In the genomic region with DNA sequence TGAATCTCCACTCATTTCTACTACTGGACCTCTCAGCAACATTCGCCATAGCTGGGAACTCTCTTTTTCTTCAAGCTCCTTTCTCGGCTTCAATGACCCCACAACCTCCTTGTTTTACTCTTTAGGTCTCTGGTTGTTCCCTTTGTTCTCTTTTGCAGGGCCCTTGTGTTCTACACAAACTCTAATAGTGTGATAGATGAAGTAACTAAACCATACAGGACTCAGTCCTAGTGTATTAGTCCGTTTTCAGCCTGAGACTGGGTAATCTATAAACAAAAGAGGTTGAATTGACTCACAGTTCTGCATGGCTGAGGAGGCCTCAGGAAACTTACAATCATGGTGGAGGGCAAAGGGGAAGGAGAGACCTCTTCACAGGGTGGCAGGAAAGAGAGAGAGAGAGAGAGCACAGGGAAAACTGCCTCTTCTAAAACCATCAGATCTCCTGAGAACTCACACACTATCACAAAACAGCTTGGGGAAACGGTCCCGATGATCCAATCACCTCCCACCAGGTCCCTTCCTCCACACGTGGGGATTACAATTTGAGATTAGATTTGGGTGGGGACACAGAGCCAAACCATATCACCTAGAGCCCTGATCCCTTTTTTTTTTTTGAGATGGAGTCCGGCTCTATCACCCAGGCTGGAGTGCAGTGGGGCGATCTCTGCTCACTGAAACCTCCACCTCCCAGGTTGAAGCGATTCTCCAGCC, we compare ENCODE assay signal across 1 cellular context.
TF ChIP-seq lines count a peak whose summit lies in the region.

No MANE protein-coding gene starts in this region.

TF ChIP-seq in K562, 482 proteins besides CTCF, POLR2A, EP300 and RAD21:
- TF ChIP-seq MIER1 (IDR thresholded peaks at IDR 0.05; ENCODE audit: low read depth) (no peak), TCF3 (CRISPR knock-in tag; IDR thresholded peaks at IDR 0.05) (peak; percentile 48), CC2D1A (IDR thresholded peaks at IDR 0.05) (peak; percentile 73; the same call in 1 of the 2 replicates), ZNF174 (CRISPR knock-in tag; IDR thresholded peaks at IDR 0.05) (no peak), HDGF (IDR thresholded peaks at IDR 0.05) (no peak), NCOA6 (IDR thresholded peaks at IDR 0.05) (no peak), ILK (tag; IDR thresholded peaks at IDR 0.05; ENCODE audit: borderline replicate concordance, low read depth) (no peak), DNMT1 (IDR thresholded peaks at IDR 0.05) (no peak), CREB1 (IDR thresholded peaks at IDR 0.05) (no peak), CREB1 (CRISPR knock-in tag; IDR thresholded peaks at IDR 0.05) (no peak), ZBTB11 (CRISPR knock-in tag; IDR thresholded peaks at IDR 0.05) (no peak), ARID1B (IDR thresholded peaks at IDR 0.05) (peak; percentile 57), TAL1 (IDR thresholded peaks at IDR 0.05) (peak; percentile 77), ATF3 (IDR thresholded peaks at IDR 0.05) (no peak), ATF3 (CRISPR knock-in tag; conservative IDR thresholded peaks at IDR 0.05) (no peak), TAF9B (IDR thresholded peaks at IDR 0.05; ENCODE audit: partially characterized antibody) (no peak), KLF16 (IDR thresholded peaks at IDR 0.05) (no peak), PREB (CRISPR knock-in tag; IDR thresholded peaks at IDR 0.05) (no peak), ZKSCAN1 (IDR thresholded peaks at IDR 0.05; ENCODE audit: low read depth, low read length) (no peak), KLF6 (CRISPR knock-in tag; IDR thresholded peaks at IDR 0.05; ENCODE audit: borderline replicate concordance) (no peak), ZNF347 (CRISPR knock-in tag; IDR thresholded peaks at IDR 0.05; ENCODE audit: low read depth) (no peak), POLR2H (tag; IDR thresholded peaks at IDR 0.05; ENCODE audit: low read depth) (no peak), ZNF445 (CRISPR knock-in tag; IDR thresholded peaks at IDR 0.05; ENCODE audit: low read depth) (no peak), RBM15 (IDR thresholded peaks at IDR 0.05; ENCODE audit: insufficient read depth, low read length) (no peak), ARHGAP35 (IDR thresholded peaks at IDR 0.05; ENCODE audit: partially characterized antibody) (no peak), CSDE1 (IDR thresholded peaks at IDR 0.05) (no peak), PML (IDR thresholded peaks at IDR 0.05; ENCODE audit: low read length) (no peak), CBFA2T2 (conservative IDR thresholded peaks at IDR 0.05) (peak; percentile 64), LEF1 (IDR thresholded peaks at IDR 0.05) (no peak), TRIM24 (IDR thresholded peaks at IDR 0.05) (0 out of 4 replicates have a peak, but pooled peaks of 1 of the 2 experiments have one; percentile 68), HDAC3 (IDR thresholded peaks at IDR 0.05; ENCODE audit: borderline replicate concordance, partially characterized antibody) (no peak), CBFA2T3 (IDR thresholded peaks at IDR 0.05) (peak; percentile 76), DMBX1 (CRISPR knock-in tag; IDR thresholded peaks at IDR 0.05; ENCODE audit: borderline replicate concordance) (no peak), ZNF354B (CRISPR knock-in tag; IDR thresholded peaks at IDR 0.05) (no peak), ZBTB12 (CRISPR knock-in tag; IDR thresholded peaks at IDR 0.05) (no peak), BDP1 (IDR thresholded peaks at IDR 0.05; ENCODE audit: insufficient read depth, insufficient read length) (no peak), CBX1 (IDR thresholded peaks at IDR 0.05; ENCODE audit: low read depth) (no peak), ZBTB17 (CRISPR knock-in tag; IDR thresholded peaks at IDR 0.05) (no peak), FOXM1 (IDR thresholded peaks at IDR 0.05; ENCODE audit: low read depth) (peak; percentile 16; the same call in 1 of the 2 replicates), FOXM1 (CRISPR knock-in tag; IDR thresholded peaks at IDR 0.05; ENCODE audit: low read depth) (no peak), ZBTB9 (CRISPR knock-in tag; IDR thresholded peaks at IDR 0.05) (no peak), NCOA2 (IDR thresholded peaks at IDR 0.05; ENCODE audit: partially characterized antibody in 2 of 2) (no peak), MAX (CRISPR knock-in tag; IDR thresholded peaks at IDR 0.05) (no peak), SOX6 (IDR thresholded peaks at IDR 0.05) (no peak), SMAD2 (IDR thresholded peaks at IDR 0.05; ENCODE audit: low read depth, low read length) (no peak), JUNB (CRISPR knock-in tag; conservative IDR thresholded peaks at IDR 0.05) (no peak), HMG20A (CRISPR knock-in tag; conservative IDR thresholded peaks at IDR 0.05) (no peak), STAT5B (CRISPR knock-in tag; IDR thresholded peaks at IDR 0.05) (no peak), ZNF780A (CRISPR knock-in tag; IDR thresholded peaks at IDR 0.05) (no peak), COPS2 (conservative IDR thresholded peaks at IDR 0.05) (no peak), ZNF134 (CRISPR knock-in tag; conservative IDR thresholded peaks at IDR 0.05) (no peak)
- TF ChIP-seq, protein P1, sequence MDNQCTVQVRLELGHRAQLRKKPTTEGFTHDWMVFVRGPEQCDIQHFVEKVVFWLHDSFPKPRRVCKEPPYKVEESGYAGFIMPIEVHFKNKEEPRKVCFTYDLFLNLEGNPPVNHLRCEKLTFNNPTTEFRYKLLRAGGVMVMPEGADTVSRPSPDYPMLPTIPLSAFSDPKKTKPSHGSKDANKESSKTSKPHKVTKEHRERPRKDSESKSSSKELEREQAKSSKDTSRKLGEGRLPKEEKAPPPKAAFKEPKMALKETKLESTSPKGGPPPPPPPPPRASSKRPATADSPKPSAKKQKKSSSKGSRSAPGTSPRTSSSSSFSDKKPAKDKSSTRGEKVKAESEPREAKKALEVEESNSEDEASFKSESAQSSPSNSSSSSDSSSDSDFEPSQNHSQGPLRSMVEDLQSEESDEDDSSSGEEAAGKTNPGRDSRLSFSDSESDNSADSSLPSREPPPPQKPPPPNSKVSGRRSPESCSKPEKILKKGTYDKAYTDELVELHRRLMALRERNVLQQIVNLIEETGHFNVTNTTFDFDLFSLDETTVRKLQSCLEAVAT (IDR thresholded peaks at IDR 0.05) = no peak
- TF ChIP-seq, protein P2, sequence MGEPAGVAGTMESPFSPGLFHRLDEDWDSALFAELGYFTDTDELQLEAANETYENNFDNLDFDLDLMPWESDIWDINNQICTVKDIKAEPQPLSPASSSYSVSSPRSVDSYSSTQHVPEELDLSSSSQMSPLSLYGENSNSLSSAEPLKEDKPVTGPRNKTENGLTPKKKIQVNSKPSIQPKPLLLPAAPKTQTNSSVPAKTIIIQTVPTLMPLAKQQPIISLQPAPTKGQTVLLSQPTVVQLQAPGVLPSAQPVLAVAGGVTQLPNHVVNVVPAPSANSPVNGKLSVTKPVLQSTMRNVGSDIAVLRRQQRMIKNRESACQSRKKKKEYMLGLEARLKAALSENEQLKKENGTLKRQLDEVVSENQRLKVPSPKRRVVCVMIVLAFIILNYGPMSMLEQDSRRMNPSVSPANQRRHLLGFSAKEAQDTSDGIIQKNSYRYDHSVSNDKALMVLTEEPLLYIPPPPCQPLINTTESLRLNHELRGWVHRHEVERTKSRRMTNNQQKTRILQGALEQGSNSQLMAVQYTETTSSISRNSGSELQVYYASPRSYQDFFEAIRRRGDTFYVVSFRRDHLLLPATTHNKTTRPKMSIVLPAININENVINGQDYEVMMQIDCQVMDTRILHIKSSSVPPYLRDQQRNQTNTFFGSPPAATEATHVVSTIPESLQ (CRISPR knock-in tag; IDR thresholded peaks at IDR 0.05) = no peak
- TF ChIP-seq, protein P3, sequence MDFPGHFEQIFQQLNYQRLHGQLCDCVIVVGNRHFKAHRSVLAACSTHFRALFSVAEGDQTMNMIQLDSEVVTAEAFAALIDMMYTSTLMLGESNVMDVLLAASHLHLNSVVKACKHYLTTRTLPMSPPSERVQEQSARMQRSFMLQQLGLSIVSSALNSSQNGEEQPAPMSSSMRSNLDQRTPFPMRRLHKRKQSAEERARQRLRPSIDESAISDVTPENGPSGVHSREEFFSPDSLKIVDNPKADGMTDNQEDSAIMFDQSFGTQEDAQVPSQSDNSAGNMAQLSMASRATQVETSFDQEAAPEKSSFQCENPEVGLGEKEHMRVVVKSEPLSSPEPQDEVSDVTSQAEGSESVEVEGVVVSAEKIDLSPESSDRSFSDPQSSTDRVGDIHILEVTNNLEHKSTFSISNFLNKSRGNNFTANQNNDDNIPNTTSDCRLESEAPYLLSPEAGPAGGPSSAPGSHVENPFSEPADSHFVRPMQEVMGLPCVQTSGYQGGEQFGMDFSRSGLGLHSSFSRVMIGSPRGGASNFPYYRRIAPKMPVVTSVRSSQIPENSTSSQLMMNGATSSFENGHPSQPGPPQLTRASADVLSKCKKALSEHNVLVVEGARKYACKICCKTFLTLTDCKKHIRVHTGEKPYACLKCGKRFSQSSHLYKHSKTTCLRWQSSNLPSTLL (IDR thresholded peaks at IDR 0.05) = 0 out of 2 replicates have a peak, but pooled peaks have one; percentile 25
- TF ChIP-seq, protein P4, sequence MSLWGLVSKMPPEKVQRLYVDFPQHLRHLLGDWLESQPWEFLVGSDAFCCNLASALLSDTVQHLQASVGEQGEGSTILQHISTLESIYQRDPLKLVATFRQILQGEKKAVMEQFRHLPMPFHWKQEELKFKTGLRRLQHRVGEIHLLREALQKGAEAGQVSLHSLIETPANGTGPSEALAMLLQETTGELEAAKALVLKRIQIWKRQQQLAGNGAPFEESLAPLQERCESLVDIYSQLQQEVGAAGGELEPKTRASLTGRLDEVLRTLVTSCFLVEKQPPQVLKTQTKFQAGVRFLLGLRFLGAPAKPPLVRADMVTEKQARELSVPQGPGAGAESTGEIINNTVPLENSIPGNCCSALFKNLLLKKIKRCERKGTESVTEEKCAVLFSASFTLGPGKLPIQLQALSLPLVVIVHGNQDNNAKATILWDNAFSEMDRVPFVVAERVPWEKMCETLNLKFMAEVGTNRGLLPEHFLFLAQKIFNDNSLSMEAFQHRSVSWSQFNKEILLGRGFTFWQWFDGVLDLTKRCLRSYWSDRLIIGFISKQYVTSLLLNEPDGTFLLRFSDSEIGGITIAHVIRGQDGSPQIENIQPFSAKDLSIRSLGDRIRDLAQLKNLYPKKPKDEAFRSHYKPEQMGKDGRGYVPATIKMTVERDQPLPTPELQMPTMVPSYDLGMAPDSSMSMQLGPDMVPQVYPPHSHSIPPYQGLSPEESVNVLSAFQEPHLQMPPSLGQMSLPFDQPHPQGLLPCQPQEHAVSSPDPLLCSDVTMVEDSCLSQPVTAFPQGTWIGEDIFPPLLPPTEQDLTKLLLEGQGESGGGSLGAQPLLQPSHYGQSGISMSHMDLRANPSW (CRISPR knock-in tag; IDR thresholded peaks at IDR 0.05) = no peak
